Comparison of ENCODE assay signal across 8 cellular contexts in the genomic region with DNA sequence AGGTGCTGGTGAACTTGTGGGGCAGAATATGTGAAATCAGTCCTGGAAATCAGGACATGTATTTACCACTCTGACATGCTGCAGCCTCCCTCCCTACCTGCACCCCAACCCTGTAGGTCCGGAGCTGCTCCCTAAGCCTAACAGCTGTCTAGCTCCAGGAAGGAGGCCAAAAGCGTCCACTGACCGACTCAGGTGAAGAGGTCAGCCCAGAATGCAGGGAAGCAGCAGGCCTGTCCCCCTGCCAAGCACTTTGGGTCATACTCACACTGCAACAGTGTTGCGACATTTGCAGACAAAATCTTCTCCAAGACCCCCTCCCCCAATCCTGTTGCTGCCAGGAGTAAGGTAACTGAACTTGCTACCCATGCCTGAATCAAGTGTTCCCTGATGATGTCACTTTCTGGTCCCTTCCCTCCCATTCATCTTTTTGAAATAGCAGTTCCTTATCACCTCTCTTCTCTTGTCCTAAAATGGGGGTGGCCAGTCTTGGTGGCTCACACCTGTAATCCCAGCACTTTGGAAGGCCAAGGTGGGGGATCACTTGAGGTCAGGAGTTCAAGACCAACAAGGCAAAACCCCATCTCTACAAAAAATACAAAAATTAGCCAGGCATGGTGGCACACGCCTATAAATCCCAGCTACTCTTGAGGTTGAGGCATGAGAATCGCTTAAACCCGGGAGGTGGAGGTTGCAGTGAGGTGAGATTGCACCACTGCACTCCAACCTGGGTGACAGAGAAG. TPM values are rescaled to one million over a fixed set of nuclear protein-coding genes. Genes with fewer than 3 reads are reported as not detected.
DNase-seq lines count a peak whose midpoint lies in the region; ATAC-seq and TF ChIP-seq lines count a peak whose summit lies in the region.

No MANE protein-coding gene starts in this region.

- no peak for TF ChIP-seq CTCF in tibial nerve (IDR thresholded peaks at IDR 0.05)

- peak overlapping the region; percentile 76 for H3K4me3 ChIP-seq in iPS-15b (ENCODE audit: low read depth, low read length)
- no peak overlapping the region for H3K4me3 ChIP-seq in tibial nerve

- peak overlapping the region; percentile 32 for H3K9ac ChIP-seq in iPS-15b (ENCODE audit: low read depth, low read length)

- no peak for ATAC-seq in stimulated activated naive CD8-positive, alpha-beta T cell treated with anti-CD3 and anti-CD28 coated beads, Interleukin-15, Interleukin-2, amounts not matched to agents 100 U/mL and 50 U/mL, for 24 hours

- H3K27me3 Mint-ChIP-seq in activated CD4-positive, alpha-beta memory T cell treated with anti-CD3 and anti-CD28 coated beads, Interleukin-2, amount 10 ng/mL, durations not matched to agents 7 days and 5 days = no peaks in the 10 kb centered on the region

- POLR2A ChIA-PET in activated CD4-positive, alpha-beta memory T cell treated with anti-CD3 and anti-CD28 coated beads, Interleukin-2, amount 10 ng/mL, durations not matched to agents 7 days and 5 days (lab: Charles Lee) = interaction anchor here (2.9 to 4.0 kb wide), 2 partner anchors 10 to 56 kb away, joined by 22 to 108 read pairs; a partner anchor contains a TSS

- H3K4me1 ChIP-seq in iPS-15b (ENCODE audit: control insufficient read depth, insufficient read depth, low read length) = peaks cover 19% of the 10 kb centered on the region
- H3K4me1 ChIP-seq in tibial nerve = peaks cover 0 to 39% (median 19%) of the 10 kb centered on the region in 4 donors

- no peak overlapping the region for H3K27ac Mint-ChIP-seq in activated CD4-positive, alpha-beta memory T cell treated with anti-CD3 and anti-CD28 coated beads, Interleukin-2, amount 10 ng/mL, durations not matched to agents 7 days and 5 days

- DNase-seq in NCI-H1694 treated with DMSO at 0.1 percent for 48 hours (lab: John Stamatoyannopoulos, UW) (peak; percentile 3), NCI-H1694 (lab: John Stamatoyannopoulos, UW) (no peak), Ammon's horn (ENCODE audit: low spot score) (no peak), cerebellar cortex (ENCODE audit: low spot score) (no peak), tibial nerve (ENCODE audit: low spot score in 2 of 2) (no peak)
- DNase-seq in activated CD4-positive, alpha-beta memory T cell treated with anti-CD3 and anti-CD28 coated beads, Interleukin-2, amount 10 ng/mL, durations not matched to agents 7 days and 5 days = no peak
- peak; percentile 6 for DNase-seq in stimulated activated naive CD8-positive, alpha-beta T cell treated with anti-CD3 and anti-CD28 coated beads, Interleukin-15, Interleukin-2, amounts not matched to agents 100 U/mL and 50 U/mL, for 24 hours

- H3K36me3 Mint-ChIP-seq in activated CD4-positive, alpha-beta memory T cell treated with anti-CD3 and anti-CD28 coated beads, Interleukin-2, amount 10 ng/mL, durations not matched to agents 7 days and 5 days (ENCODE audit: low read depth) = peaks cover 18% of the 10 kb centered on the region

- CTCF ChIA-PET in activated CD4-positive, alpha-beta memory T cell treated with anti-CD3 and anti-CD28 coated beads, Interleukin-2, amount 10 ng/mL, durations not matched to agents 7 days and 5 days (lab: Charles Lee) = interaction anchor here (0.6 kb wide), 1 partner anchor 230 kb away, joined by 3 read pairs; no protein-coding TSS in a partner anchor

- H3K9me3 ChIP-seq in iPS-15b (ENCODE audit: control insufficient read depth, insufficient read depth, low read length) = no peaks in the 10 kb centered on the region
- no peaks in the 10 kb centered on the region for H3K9me3 ChIP-seq in tibial nerve

- peak overlapping the region; percentile 52 for H3K4me3 Mint-ChIP-seq in activated CD4-positive, alpha-beta memory T cell treated with anti-CD3 and anti-CD28 coated beads, Interleukin-2, amount 10 ng/mL, durations not matched to agents 7 days and 5 days

- H3K27ac ChIP-seq in tibial nerve = peak overlapping the region in 1 of 4 donors; percentile 91

- WGBS in tibial nerve, 2 donors = 77 to 82% methylated on average over 7 of the region's 7 CpGs

- no peaks in the 10 kb centered on the region for H3K27me3 ChIP-seq in iPS-15b (ENCODE audit: control insufficient read depth, insufficient read depth, low read length)
- no peaks in the 10 kb centered on the region for H3K27me3 ChIP-seq in tibial nerve

- H3K4me1 Mint-ChIP-seq in activated CD4-positive, alpha-beta memory T cell treated with anti-CD3 and anti-CD28 coated beads, Interleukin-2, amount 10 ng/mL, durations not matched to agents 7 days and 5 days = peaks cover 26% of the 10 kb centered on the region

- TF ChIP-seq EP300 in tibial nerve (IDR thresholded peaks at IDR 0.05) = no peak

- H3K36me3 ChIP-seq in iPS-15b (ENCODE audit: control insufficient read depth, insufficient read depth, low read length) (peaks cover 8% of the 10 kb centered on the region), tibial nerve (no peaks in the 10 kb centered on the region)

- H3K9me3 Mint-ChIP-seq in activated CD4-positive, alpha-beta memory T cell treated with anti-CD3 and anti-CD28 coated beads, Interleukin-2, amount 10 ng/mL, durations not matched to agents 7 days and 5 days = no peaks in the 10 kb centered on the region

- no peak for TF ChIP-seq POLR2A in tibial nerve (IDR thresholded peaks at IDR 0.05)

RNA-seq across cellular contexts. Expression of a gene that starts 1.3 kb away (rescaled TPM):
- 100 to 1,000 TPM; 177 to 183 TPM for total RNA-seq in activated CD4-positive, alpha-beta memory T cell treated with anti-CD3 and anti-CD28 coated beads, Interleukin-2, amount 10 ng/mL, durations not matched to agents 7 days and 5 days
- total RNA-seq in tibial nerve = 100 to 1,000 TPM in 1 of 4 donors, 10 to 100 TPM in 3; 62.8 to 102 (median 72.6) TPM

RNA-seq across cellular contexts. Expression of a gene that starts 10.4 kb away (rescaled TPM):
- total RNA-seq in activated CD4-positive, alpha-beta memory T cell treated with anti-CD3 and anti-CD28 coated beads, Interleukin-2, amount 10 ng/mL, durations not matched to agents 7 days and 5 days = 1 to 10 TPM; 1.7 to 2.0 TPM
- total RNA-seq in tibial nerve = 1 to 10 TPM; 3.7 to 5.4 (median 5.2) TPM

RNA-seq across cellular contexts. Expression of a gene that starts 46.6 kb away (rescaled TPM):
- 10 to 100 TPM; 89.8 to 91.0 TPM for total RNA-seq in activated CD4-positive, alpha-beta memory T cell treated with anti-CD3 and anti-CD28 coated beads, Interleukin-2, amount 10 ng/mL, durations not matched to agents 7 days and 5 days
- total RNA-seq in tibial nerve = 100 to 1,000 TPM; 174 to 345 (median 256) TPM

RNA-seq across cellular contexts. Expression of a gene that starts 54.8 kb away (rescaled TPM):
- total RNA-seq in activated CD4-positive, alpha-beta memory T cell treated with anti-CD3 and anti-CD28 coated beads, Interleukin-2, amount 10 ng/mL, durations not matched to agents 7 days and 5 days = 10 to 100 TPM; 13.9 to 14.4 TPM
- 10 to 100 TPM; 27.3 to 42.2 (median 32.7) TPM for total RNA-seq in tibial nerve

Comparison
In these comparisons a context has a peak if more than half of its experiments do, and no peak if none do; other contexts are left out.
1. DNase-seq: peak in NCI-H1694 treated with DMSO at 0.1 percent for 48 hours (single experiment) and stimulated activated naive CD8-positive, alpha-beta T cell treated with anti-CD3 and anti-CD28 coated beads, Interleukin-15, Interleukin-2, amounts not matched to agents 100 U/mL and 50 U/mL, for 24 hours (single experiment); none in NCI-H1694 (single experiment), activated CD4-positive, alpha-beta memory T cell treated with anti-CD3 and anti-CD28 coated beads, Interleukin-2, amount 10 ng/mL, durations not matched to agents 7 days and 5 days (single experiment), Ammon's horn (single experiment), cerebellar cortex (single experiment) and tibial nerve (0 of 2).